In genomic region chr11:26187639-26188038, GRCh38 we compare ENCODE assay signal across 16 cellular contexts.
DNase-seq lines count a peak whose midpoint lies in the region; ATAC-seq, FAIRE-seq and TF ChIP-seq lines count a peak whose summit lies in the region.
"Had no signal": no experiment of that assay in that cellular context is flagged by ENCODE, and none has a peak within 500 bp of the region (broad histone marks: within the 10 kb centered on the region; RNA-seq: fewer than 3 reads in every experiment).

No MANE protein-coding gene starts in this region.

- H3K27ac ChIP-seq in PC-3 (ENCODE audit: low read length) (no peak overlapping the region), pancreas (peak overlapping the region in 1 of 4 donors; percentile 27)
- no peak overlapping the region for H3K27ac ChIP-seq in CD8-positive, alpha-beta memory T cell (ENCODE audit: low read depth, low read length)
- H3K27ac ChIP-seq: neural progenitor cell had no signal

- POLR2A ChIA-PET in PC-3 (lab: Charles Lee; ENCODE audit: unreplicated experiment) = no interaction called here
- POLR2A ChIA-PET in CD8-positive, alpha-beta memory T cell (lab: Charles Lee) = no interaction called here
- POLR2A ChIA-PET in activated CD4-positive, alpha-beta T cell treated with anti-CD3 and anti-CD28 coated beads, Interleukin-2, amount 10 ng/mL, durations not matched to agents 7 days and 5 days (lab: Charles Lee) = no interaction called here

- H3K9me3 ChIP-seq in PC-3 (ENCODE audit: low read length) (no peaks in the 10 kb centered on the region), pancreas (no peaks in the 10 kb centered on the region)
- H3K9me3 ChIP-seq in CD8-positive, alpha-beta memory T cell (ENCODE audit: low read length) = no peaks in the 10 kb centered on the region

- no peaks in the 10 kb centered on the region for H3K36me3 ChIP-seq in PC-3 (ENCODE audit: low read depth, low read length)
- no peaks in the 10 kb centered on the region for H3K36me3 ChIP-seq in pancreas
- no peaks in the 10 kb centered on the region for H3K36me3 ChIP-seq in CD8-positive, alpha-beta memory T cell (ENCODE audit: insufficient read depth, low read length)
- H3K36me3 ChIP-seq: neural progenitor cell had no signal

- CTCF ChIA-PET in PC-3 (lab: Charles Lee) = no interaction called here
- CTCF ChIA-PET in CD8-positive, alpha-beta memory T cell (lab: Charles Lee) = no interaction called here
- CTCF ChIA-PET in activated CD4-positive, alpha-beta T cell treated with anti-CD3 and anti-CD28 coated beads, Interleukin-2, amount 10 ng/mL, durations not matched to agents 7 days and 5 days (lab: Charles Lee) = no interaction called here

- no peaks in the 10 kb centered on the region for H3K27me3 Mint-ChIP-seq in CD8-positive, alpha-beta memory T cell
- H3K27me3 Mint-ChIP-seq in activated CD4-positive, alpha-beta T cell treated with anti-CD3 and anti-CD28 coated beads, Interleukin-2, amount 10 ng/mL, durations not matched to agents 7 days and 5 days = no peaks in the 10 kb centered on the region
- H3K27me3 Mint-ChIP-seq: stimulated activated naive CD8-positive, alpha-beta T cell treated with anti-CD3 and anti-CD28 coated beads, Interleukin-15, amount 100 ng/mL, for 72 hours had no signal

- H3K4me2 ChIP-seq in PC-3 (ENCODE audit: low read length) = no peak overlapping the region
- H3K4me2 ChIP-seq: neural progenitor cell had no signal

- H3K27ac Mint-ChIP-seq in CD8-positive, alpha-beta memory T cell = no peak overlapping the region
- H3K27ac Mint-ChIP-seq in activated CD4-positive, alpha-beta T cell treated with anti-CD3 and anti-CD28 coated beads, Interleukin-2, amount 10 ng/mL, durations not matched to agents 7 days and 5 days = no peak overlapping the region
- H3K27ac Mint-ChIP-seq: activated T-helper 2 cell treated with anti-CD3 and anti-CD28 coated beads, Interferon-gamma antibody, Interleukin-2, Interleukin-4, amounts not matched to agents 10 μg/mL and 5 μg/mL and 100 μg/mL, durations not matched to agents 14 hours and 24 hours and 36 hours; neural progenitor cell; stimulated activated naive CD8-positive, alpha-beta T cell treated with anti-CD3 and anti-CD28 coated beads, Interleukin-15, amount 100 ng/mL, for 72 hours had no signal

- ATAC-seq in PC-3 (no peak), pancreas (peak in 3 of 4 donors; percentile 31 to 46 (median 46))
- ATAC-seq: activated CD4-positive, CD25-positive, alpha-beta regulatory T cell treated with anti-CD3 and anti-CD28 coated beads, Interleukin-2, amount 50 U/mL, for 24 hours; K562; stimulated activated naive CD8-positive, alpha-beta T cell treated with anti-CD3 and anti-CD28 coated beads, Interleukin-15, amount 100 ng/mL, for 72 hours had no signal

- DNase-seq in EL (peak; percentile 66), PC-3 (peak; percentile 36), fibroblast of peridontal ligament (ENCODE audit: extremely low read depth) (peak; percentile 93), pancreas (no peak), HK-2 (ENCODE audit: unreplicated experiment) (no peak), NCI-H748 (lab: John Stamatoyannopoulos, UW; ENCODE audit: unreplicated experiment) (no peak)
- DNase-seq in CD8-positive, alpha-beta memory T cell = no peak
- no peak for DNase-seq in activated CD4-positive, alpha-beta T cell treated with anti-CD3 and anti-CD28 coated beads, Interleukin-2, amount 10 ng/mL, durations not matched to agents 7 days and 5 days
- DNase-seq: effector CD8-positive, alpha-beta T cell; NCI-H2171 treated with DMSO at 0.1 percent for 48 hours; stimulated activated CD4-positive, alpha-beta T cell treated with anti-CD3 and anti-CD28 coated beads, Interleukin-2, amount 100 ng/mL, for 24 hours; stimulated activated naive CD8-positive, alpha-beta T cell treated with anti-CD3 and anti-CD28 coated beads, Interleukin-15, amount 100 ng/mL, for 72 hours had no signal

- no peak overlapping the region for H2AFZ ChIP-seq in PC-3 (ENCODE audit: low read length)
- H2AFZ ChIP-seq: neural progenitor cell had no signal

- WGBS in pancreas, 2 donors = 21 to 22% methylated on average over 2 of the region's 2 CpGs

- H3K9me2 ChIP-seq in PC-3 (replicated peaks; ENCODE audit: low read length) = no peaks in the 10 kb centered on the region

- H4K20me1 ChIP-seq in PC-3 (ENCODE audit: low read length) = no peaks in the 10 kb centered on the region

- H3K9ac ChIP-seq in PC-3 (ENCODE audit: low read length) = no peak overlapping the region
- H3K9ac ChIP-seq: neural progenitor cell had no signal

- FAIRE-seq in pancreas (lab: Jason Lieb, UNC) = no peak
- FAIRE-seq: K562 had no signal

- H3F3A ChIP-seq in PC-3 (ENCODE audit: low read length, unreplicated experiment) = no peaks in the 10 kb centered on the region

- H3K4me3 ChIP-seq in PC-3 (ENCODE audit: low read length) = no peak overlapping the region
- no peak overlapping the region for H3K4me3 ChIP-seq in pancreas
- H3K4me3 ChIP-seq in CD8-positive, alpha-beta memory T cell (ENCODE audit: low read length) = no peak overlapping the region
- H3K4me3 ChIP-seq: K562, neural progenitor cell had no signal

- H3K36me3 Mint-ChIP-seq in CD8-positive, alpha-beta memory T cell = no peaks in the 10 kb centered on the region
- no peaks in the 10 kb centered on the region for H3K36me3 Mint-ChIP-seq in activated CD4-positive, alpha-beta T cell treated with anti-CD3 and anti-CD28 coated beads, Interleukin-2, amount 10 ng/mL, durations not matched to agents 7 days and 5 days (ENCODE audit: low read depth)
- H3K36me3 Mint-ChIP-seq: neural progenitor cell had no signal

- peaks cover 0 to 16% (median 6%) of the 10 kb centered on the region in 5 donors for H3K9me3 Mint-ChIP-seq in CD8-positive, alpha-beta memory T cell
- H3K9me3 Mint-ChIP-seq in activated CD4-positive, alpha-beta T cell treated with anti-CD3 and anti-CD28 coated beads, Interleukin-2, amount 10 ng/mL, durations not matched to agents 7 days and 5 days = peaks cover 2% of the 10 kb centered on the region
- H3K9me3 Mint-ChIP-seq: neural progenitor cell had no signal

- intact Hi-C loops in PC-3 (cut with micrococcal nuclease) = no loop called here
- intact Hi-C loops in pancreas (cut with DNase I) = no loop called here

- peaks cover 6% of the 10 kb centered on the region; the same call in 1 of the 2 replicates for H3K27me3 ChIP-seq in PC-3 (ENCODE audit: low read length)
- no peaks in the 10 kb centered on the region for H3K27me3 ChIP-seq in pancreas
- no peaks in the 10 kb centered on the region for H3K27me3 ChIP-seq in CD8-positive, alpha-beta memory T cell (ENCODE audit: insufficient read depth, low read length, poor library complexity, severe bottlenecking)
- H3K27me3 ChIP-seq: neural progenitor cell had no signal

- H3K79me2 ChIP-seq in PC-3 (ENCODE audit: low read length) = no peaks in the 10 kb centered on the region

- H3K4me1 Mint-ChIP-seq in CD8-positive, alpha-beta memory T cell = no peaks in the 10 kb centered on the region
- H3K4me1 Mint-ChIP-seq in activated CD4-positive, alpha-beta T cell treated with anti-CD3 and anti-CD28 coated beads, Interleukin-2, amount 10 ng/mL, durations not matched to agents 7 days and 5 days = no peaks in the 10 kb centered on the region
- H3K4me1 Mint-ChIP-seq: neural progenitor cell; stimulated activated naive CD8-positive, alpha-beta T cell treated with anti-CD3 and anti-CD28 coated beads, Interleukin-15, amount 100 ng/mL, for 72 hours had no signal

- TF ChIP-seq CTCF in PC-3 (conservative IDR thresholded peaks at IDR 0.05; ENCODE audit: low read depth, low read length) (no peak), pancreas (IDR thresholded peaks at IDR 0.05) (no peak)

- no peaks in the 10 kb centered on the region for H3K4me1 ChIP-seq in PC-3 (ENCODE audit: insufficient read depth, low read length)
- no peaks in the 10 kb centered on the region for H3K4me1 ChIP-seq in pancreas
- H3K4me1 ChIP-seq in CD8-positive, alpha-beta memory T cell (ENCODE audit: insufficient read depth, low read length) = no peaks in the 10 kb centered on the region
- H3K4me1 ChIP-seq: neural progenitor cell had no signal

- no TSS peak for BruUV-seq in PC-3 (replicated peaks; lab: Mats Ljungman, UMichigan)

- no peak overlapping the region for H3K4me3 Mint-ChIP-seq in CD8-positive, alpha-beta memory T cell
- H3K4me3 Mint-ChIP-seq in activated CD4-positive, alpha-beta T cell treated with anti-CD3 and anti-CD28 coated beads, Interleukin-2, amount 10 ng/mL, durations not matched to agents 7 days and 5 days = no peak overlapping the region
- H3K4me3 Mint-ChIP-seq: neural progenitor cell; stimulated activated naive CD8-positive, alpha-beta T cell treated with anti-CD3 and anti-CD28 coated beads, Interleukin-15, amount 100 ng/mL, for 72 hours had no signal

Comparison
In these comparisons a context has a peak if more than half of its experiments do, and no peak if none do; other contexts are left out.
1. DNase-seq: peak in EL (single experiment), PC-3 (single experiment) and fibroblast of peridontal ligament (single experiment); none in pancreas (0 of 6), HK-2 (single experiment), CD8-positive, alpha-beta memory T cell (0 of 5), NCI-H748 (single experiment) and activated CD4-positive, alpha-beta T cell treated with anti-CD3 and anti-CD28 coated beads, Interleukin-2, amount 10 ng/mL, durations not matched to agents 7 days and 5 days (single experiment).